In genomic region chr20:45583502-45583901, GRCh38 we compare ENCODE assay signal across 29 cellular contexts. TPM values are rescaled to one million over a fixed set of nuclear protein-coding genes. Genes with fewer than 3 reads are reported as not detected.
"Had no signal": no experiment of that assay in that cellular context is flagged by ENCODE, and none has a peak within 500 bp of the region (broad histone marks: within the 10 kb centered on the region; RNA-seq: fewer than 3 reads in every experiment).

No MANE protein-coding gene starts in this region.

- H3K9me3 ChIP-seq: esophagus muscularis mucosa, gastrocnemius medialis, heart right ventricle, spleen, tibial artery, upper lobe of right lung had no signal

- H3K36me3 Mint-ChIP-seq: naive thymus-derived CD4-positive, alpha-beta T cell; stimulated activated memory B cell treated with anti-CD40 and anti-IgM and Interleukin-4, amounts not matched to agents 10 μg/mL and 1 μg/mL and 100 μg/mL, for 72 hours had no signal

- H3K9me3 Mint-ChIP-seq: stimulated activated naive CD8-positive, alpha-beta T cell treated with anti-CD3 and anti-CD28 coated beads, Interleukin-15, Interleukin-2, amounts not matched to agents 100 ng/mL and 50 ng/mL, for 24 hours had no signal

- H3K27ac Mint-ChIP-seq: naive thymus-derived CD4-positive, alpha-beta T cell; nephron progenitor cell; stimulated activated memory B cell treated with anti-CD40 and anti-IgM and Interleukin-4, amounts not matched to agents 10 μg/mL and 1 μg/mL and 100 μg/mL, for 72 hours; stimulated activated naive CD8-positive, alpha-beta T cell treated with anti-CD3 and anti-CD28 coated beads, Interleukin-15, Interleukin-2, amounts not matched to agents 100 ng/mL and 50 ng/mL, for 24 hours had no signal

- H3K4me1 Mint-ChIP-seq: naive thymus-derived CD4-positive, alpha-beta T cell; stimulated activated memory B cell treated with anti-CD40 and anti-IgM and Interleukin-4, amounts not matched to agents 10 μg/mL and 1 μg/mL and 100 μg/mL, for 72 hours had no signal

- H3K27me3 ChIP-seq: gastrocnemius medialis had no signal

- H3K4me3 Mint-ChIP-seq: naive thymus-derived CD4-positive, alpha-beta T cell; nephron progenitor cell; stimulated activated memory B cell treated with anti-CD40 and anti-IgM and Interleukin-4, amounts not matched to agents 10 μg/mL and 1 μg/mL and 100 μg/mL, for 72 hours; stimulated activated naive CD8-positive, alpha-beta T cell treated with anti-CD3 and anti-CD28 coated beads, Interleukin-15, Interleukin-2, amounts not matched to agents 100 ng/mL and 50 ng/mL, for 24 hours had no signal

- ATAC-seq: gastrocnemius medialis; heart right ventricle; naive thymus-derived CD4-positive, alpha-beta T cell; sciatic nerve; stimulated activated memory B cell treated with anti-CD40 and anti-IgM and Interleukin-4, amounts not matched to agents 10 μg/mL and 1 μg/mL and 100 μg/mL, for 72 hours; upper lobe of right lung had no signal

- H3K27ac ChIP-seq: epithelial cell of prostate, esophagus muscularis mucosa, gastrocnemius medialis, heart right ventricle, spleen, tibial artery, upper lobe of right lung had no signal

- DNase-seq: cortex of kidney; effector memory CD4-positive, alpha-beta T cell; gastrocnemius medialis; heart right ventricle; hypothalamus; kidney glomerular epithelial cell; naive thymus-derived CD4-positive, alpha-beta T cell; nephron progenitor cell; posterior cingulate gyrus; spleen; stimulated activated CD4-positive, alpha-beta T cell treated with anti-CD3 and anti-CD28 coated beads, Interleukin-15, amount 100 ng/mL, for 24 hours; stimulated activated CD4-positive, alpha-beta T cell treated with anti-CD3 and anti-CD28 coated beads, Interleukin-1b, Interleukin-23, amount 100 ng/mL, for 48 hours; stimulated activated CD4-positive, alpha-beta T cell treated with anti-CD3 and anti-CD28 coated beads, Interleukin-4, amount 100 ng/mL, for 24 hours; tibial artery; upper lobe of right lung had no signal

- H3K4me3 ChIP-seq: esophagus muscularis mucosa, gastrocnemius medialis, heart right ventricle, spleen, tibial artery, upper lobe of right lung had no signal

- H3K36me3 ChIP-seq: esophagus muscularis mucosa, gastrocnemius medialis, heart right ventricle, spleen, tibial artery, upper lobe of right lung had no signal

- H3K4me1 ChIP-seq: esophagus muscularis mucosa, gastrocnemius medialis, heart right ventricle, spleen, tibial artery, upper lobe of right lung had no signal

RNA-seq across cellular contexts. Expression of gene WFDC8, which starts 4.4 kb away (rescaled TPM):
- total RNA-seq: esophagus muscularis mucosa; fibroblast of villous mesenchyme; gastrocnemius medialis; heart right ventricle; liver; lung microvascular endothelial cell; mesenteric fat pad; mononuclear cell; naive thymus-derived CD4-positive, alpha-beta T cell; osteocyte; pulmonary artery endothelial cell; sciatic nerve; skeletal muscle tissue; spleen; temporal lobe; upper lobe of right lung had no signal
- polyA plus RNA-seq: heart right ventricle; liver; naive thymus-derived CD4-positive, alpha-beta T cell; spleen had no signal

RNA-seq across cellular contexts. Expression of gene EPPIN, which starts 36.3 kb away (rescaled TPM):
- total RNA-seq: esophagus muscularis mucosa; fibroblast of villous mesenchyme; gastrocnemius medialis; heart right ventricle; liver; lung microvascular endothelial cell; mesenteric fat pad; mononuclear cell; naive thymus-derived CD4-positive, alpha-beta T cell; osteocyte; pulmonary artery endothelial cell; sciatic nerve; skeletal muscle tissue; spleen; temporal lobe; upper lobe of right lung had no signal
- polyA plus RNA-seq: heart right ventricle; liver; naive thymus-derived CD4-positive, alpha-beta T cell had no signal

RNA-seq across cellular contexts. Expression of gene WFDC6, which starts 44.2 kb away (rescaled TPM):
- total RNA-seq: esophagus muscularis mucosa; fibroblast of villous mesenchyme; gastrocnemius medialis; heart right ventricle; liver; lung microvascular endothelial cell; mesenteric fat pad; mononuclear cell; naive thymus-derived CD4-positive, alpha-beta T cell; osteocyte; pulmonary artery endothelial cell; sciatic nerve; skeletal muscle tissue; spleen; temporal lobe; upper lobe of right lung had no signal
- polyA plus RNA-seq: heart right ventricle; liver; naive thymus-derived CD4-positive, alpha-beta T cell; spleen had no signal

RNA-seq across cellular contexts. Expression of gene WFDC10A, which starts 46.0 kb away (rescaled TPM):
- total RNA-seq: esophagus muscularis mucosa; fibroblast of villous mesenchyme; gastrocnemius medialis; heart right ventricle; liver; lung microvascular endothelial cell; mesenteric fat pad; mononuclear cell; naive thymus-derived CD4-positive, alpha-beta T cell; osteocyte; pulmonary artery endothelial cell; sciatic nerve; skeletal muscle tissue; spleen; temporal lobe; upper lobe of right lung had no signal
- polyA plus RNA-seq: heart right ventricle; liver; naive thymus-derived CD4-positive, alpha-beta T cell; spleen had no signal

RNA-seq across cellular contexts. Expression of gene WFDC9, which starts 47.6 kb away (rescaled TPM):
- total RNA-seq: esophagus muscularis mucosa; fibroblast of villous mesenchyme; gastrocnemius medialis; heart right ventricle; liver; lung microvascular endothelial cell; mesenteric fat pad; mononuclear cell; naive thymus-derived CD4-positive, alpha-beta T cell; osteocyte; pulmonary artery endothelial cell; sciatic nerve; skeletal muscle tissue; spleen; temporal lobe; upper lobe of right lung had no signal
- polyA plus RNA-seq: heart right ventricle; liver; naive thymus-derived CD4-positive, alpha-beta T cell; spleen had no signal
